In genomic region chr14:28677381-28677780, GRCh38 we compare ENCODE assay signal across 30 cellular contexts.
"Had no signal": no experiment of that assay in that cellular context is flagged by ENCODE, and none has a peak within 500 bp of the region (broad histone marks: within the 10 kb centered on the region; RNA-seq: fewer than 3 reads in every experiment).

No MANE protein-coding gene starts in this region.

- H3K27ac ChIP-seq: ascending aorta, coronary artery, dorsolateral prefrontal cortex, esophagus muscularis mucosa, heart right ventricle, left lung, pancreas, prostate gland, tibial nerve had no signal

- DNase-seq: activated CD4-positive, alpha-beta T cell treated with anti-CD3 and anti-CD28 coated beads for 36 hours; activated CD4-positive, CD25-positive, alpha-beta regulatory T cell; activated CD8-positive, alpha-beta memory T cell treated with anti-CD3 and anti-CD28 coated beads, Interleukin-2, amount 10 ng/mL, durations not matched to agents 7 days and 5 days; activated CD8-positive, alpha-beta T cell treated with anti-CD3 and anti-CD28 coated beads, Interleukin-2, amount 10 ng/mL, durations not matched to agents 7 days and 5 days; activated naive CD4-positive, alpha-beta T cell treated with anti-CD3 and anti-CD28 coated beads for 36 hours; activated naive CD8-positive, alpha-beta T cell treated with anti-CD3 and anti-CD28 coated beads for 36 hours; activated T-cell treated with anti-CD3 and anti-CD28 coated beads, Interleukin-2, amount 50 U/mL, for 72 hours; dorsolateral prefrontal cortex; effector memory CD8-positive, alpha-beta T cell; foreskin melanocyte; heart right ventricle; kidney glomerular epithelial cell; left lung; naive thymus-derived CD8-positive, alpha-beta T cell; nucleus accumbens; pancreas; retina; stimulated activated CD4-positive, alpha-beta T cell treated with anti-CD3 and anti-CD28 coated beads, Interleukin-2, amount 100 ng/mL, for 48 hours; stimulated activated naive CD4-positive, alpha-beta T cell treated with Interleukin-2 at 50 U/mL for 16 hours; T-helper 1 cell had no signal

- H3K27me3 Mint-ChIP-seq: activated CD4-positive, alpha-beta T cell treated with anti-CD3 and anti-CD28 coated beads for 36 hours; activated CD8-positive, alpha-beta memory T cell treated with anti-CD3 and anti-CD28 coated beads, Interleukin-2, amount 10 ng/mL, durations not matched to agents 7 days and 5 days; activated naive CD8-positive, alpha-beta T cell treated with anti-CD3 and anti-CD28 coated beads for 36 hours; effector memory CD8-positive, alpha-beta T cell; naive thymus-derived CD8-positive, alpha-beta T cell had no signal

- H3K4me3 ChIP-seq: ascending aorta, coronary artery, dorsolateral prefrontal cortex, esophagus muscularis mucosa, heart right ventricle, left lung, lung, pancreas, prostate gland, tibial nerve had no signal

- H3K36me3 Mint-ChIP-seq: activated CD8-positive, alpha-beta memory T cell treated with anti-CD3 and anti-CD28 coated beads, Interleukin-2, amount 10 ng/mL, durations not matched to agents 7 days and 5 days; activated naive CD8-positive, alpha-beta T cell treated with anti-CD3 and anti-CD28 coated beads for 36 hours; brain; naive thymus-derived CD8-positive, alpha-beta T cell had no signal

- H3K27ac Mint-ChIP-seq: activated CD4-positive, alpha-beta T cell treated with anti-CD3 and anti-CD28 coated beads for 36 hours; activated CD8-positive, alpha-beta memory T cell treated with anti-CD3 and anti-CD28 coated beads, Interleukin-2, amount 10 ng/mL, durations not matched to agents 7 days and 5 days; activated CD8-positive, alpha-beta T cell treated with anti-CD3 and anti-CD28 coated beads, Interleukin-2, amount 10 ng/mL, durations not matched to agents 7 days and 5 days; activated naive CD4-positive, alpha-beta T cell treated with anti-CD3 and anti-CD28 coated beads for 36 hours; activated naive CD8-positive, alpha-beta T cell treated with anti-CD3 and anti-CD28 coated beads for 36 hours; activated T-cell treated with anti-CD3 and anti-CD28 coated beads, Interleukin-2, amount 50 U/mL, for 72 hours; effector memory CD8-positive, alpha-beta T cell; naive thymus-derived CD8-positive, alpha-beta T cell; T-helper 2 cell treated with Interferon-gamma antibody and Interleukin-4, amounts not matched to agents 5 μg/mL and 100 μg/mL, for 36 hours had no signal

- H3K27me3 ChIP-seq: ascending aorta, esophagus muscularis mucosa, heart right ventricle, left lung, pancreas, tibial nerve had no signal

- H3K4me3 Mint-ChIP-seq: activated CD4-positive, alpha-beta T cell treated with anti-CD3 and anti-CD28 coated beads for 36 hours; activated CD8-positive, alpha-beta memory T cell treated with anti-CD3 and anti-CD28 coated beads, Interleukin-2, amount 10 ng/mL, durations not matched to agents 7 days and 5 days; activated CD8-positive, alpha-beta T cell treated with anti-CD3 and anti-CD28 coated beads, Interleukin-2, amount 10 ng/mL, durations not matched to agents 7 days and 5 days; activated naive CD4-positive, alpha-beta T cell treated with anti-CD3 and anti-CD28 coated beads for 36 hours; activated naive CD8-positive, alpha-beta T cell treated with anti-CD3 and anti-CD28 coated beads for 36 hours; activated T-cell treated with anti-CD3 and anti-CD28 coated beads, Interleukin-2, amount 50 U/mL, for 72 hours; brain; effector memory CD8-positive, alpha-beta T cell; naive thymus-derived CD8-positive, alpha-beta T cell; neural crest cell; T-helper 2 cell treated with Interferon-gamma antibody and Interleukin-4, amounts not matched to agents 5 μg/mL and 100 μg/mL, for 36 hours had no signal

- H3K9me3 ChIP-seq: ascending aorta, esophagus muscularis mucosa, heart right ventricle, left lung, pancreas, prostate gland, tibial nerve had no signal

- FAIRE-seq: pancreas had no signal

- ATAC-seq: activated CD4-positive, alpha-beta T cell treated with anti-CD3 and anti-CD28 coated beads for 36 hours; activated CD8-positive, alpha-beta memory T cell treated with anti-CD3 and anti-CD28 coated beads, Interleukin-2, amount 10 ng/mL, durations not matched to agents 7 days and 5 days; activated CD8-positive, alpha-beta T cell treated with anti-CD3 and anti-CD28 coated beads, Interleukin-2, amount 10 ng/mL, durations not matched to agents 7 days and 5 days; activated T-cell treated with anti-CD3 and anti-CD28 coated beads, Interleukin-2, amount 50 U/mL, for 72 hours; effector memory CD8-positive, alpha-beta T cell; heart right ventricle; left lung; naive thymus-derived CD8-positive, alpha-beta T cell; pancreas; sciatic nerve had no signal

- H3K9me3 Mint-ChIP-seq: brain, neural crest cell had no signal

- H3K4me1 Mint-ChIP-seq: activated CD4-positive, alpha-beta T cell treated with anti-CD3 and anti-CD28 coated beads for 36 hours; activated CD8-positive, alpha-beta memory T cell treated with anti-CD3 and anti-CD28 coated beads, Interleukin-2, amount 10 ng/mL, durations not matched to agents 7 days and 5 days; activated naive CD8-positive, alpha-beta T cell treated with anti-CD3 and anti-CD28 coated beads for 36 hours; brain; naive thymus-derived CD8-positive, alpha-beta T cell; neural crest cell had no signal

- H3K36me3 ChIP-seq: ascending aorta, esophagus muscularis mucosa, heart right ventricle, left lung, pancreas, prostate gland, tibial nerve had no signal

- H3K4me1 ChIP-seq: ascending aorta, esophagus muscularis mucosa, left lung, pancreas, prostate gland, tibial nerve had no signal
